Comparison of ENCODE assay signal across 10 cellular contexts in genomic region chr3:184234224-184234623, GRCh38. TPM values are rescaled to one million over a fixed set of nuclear protein-coding genes. Genes with fewer than 3 reads are reported as not detected.
DNase-seq lines count a peak whose midpoint lies in the region; ATAC-seq and TF ChIP-seq lines count a peak whose summit lies in the region.
"Had no signal": no experiment of that assay in that cellular context is flagged by ENCODE, and none has a peak within 500 bp of the region (broad histone marks: within the 10 kb centered on the region; RNA-seq: fewer than 3 reads in every experiment).

No MANE protein-coding gene starts in this region.

- peaks cover 8% of the 10 kb centered on the region for H3K4me1 Mint-ChIP-seq in activated T-cell treated with anti-CD3 and anti-CD28 coated beads, Interleukin-2, amount 50 U/mL, for 4 hours (ENCODE audit: low read depth)

- no peaks in the 10 kb centered on the region for H3K9me3 Mint-ChIP-seq in activated T-cell treated with anti-CD3 and anti-CD28 coated beads, Interleukin-2, amount 50 U/mL, for 4 hours
- H3K9me3 Mint-ChIP-seq: activated naive CD8-positive, alpha-beta T cell treated with anti-CD3 and anti-CD28 coated beads, Interleukin-2, amount 10 ng/mL, durations not matched to agents 7 days and 5 days; natural killer cell treated with Interleukin-12 subunit alpha and Interleukin-12 subunit beta and Interleukin-15 and Interleukin-18, amount 100 ng/mL, for 72 hours had no signal

- intact Hi-C loops in psoas muscle (cut with DNase I): no loop called here

- no peaks in the 10 kb centered on the region for H3K36me3 ChIP-seq in psoas muscle (ENCODE audit: insufficient read depth in 1 of 2, low read depth in 1 of 2)

- H3K27ac ChIP-seq in epithelial cell of prostate: no peak overlapping the region
- no peak overlapping the region for H3K27ac ChIP-seq in psoas muscle

- WGBS in psoas muscle, 3 donors: 11 to 23% (median 12%) methylated on average over 4 of the region's 4 CpGs

- peaks cover 0 to 40% (median 18%) of the 10 kb centered on the region in 3 donors for H3K27me3 ChIP-seq in psoas muscle (ENCODE audit: insufficient read depth in 3 of 3, low read length in 2 of 3)

- H3K4me3 ChIP-seq in psoas muscle: no peak overlapping the region

- ATAC-seq in psoas muscle (peak; percentile 37 to 72 (median 66)), HG02981 (IDR thresholded peaks at IDR 0.05; ENCODE audit: unreplicated experiment) (no peak), HG03432 (IDR thresholded peaks at IDR 0.05; ENCODE audit: unreplicated experiment) (no peak)
- no peak for ATAC-seq in activated T-cell treated with anti-CD3 and anti-CD28 coated beads, Interleukin-2, amount 50 U/mL, for 4 hours
- ATAC-seq: natural killer cell treated with Interleukin-12 subunit alpha and Interleukin-12 subunit beta and Interleukin-15 and Interleukin-18, amount 100 ng/mL, for 72 hours had no signal

- H3K4me3 Mint-ChIP-seq in activated T-cell treated with anti-CD3 and anti-CD28 coated beads, Interleukin-2, amount 50 U/mL, for 4 hours: no peak overlapping the region
- H3K4me3 Mint-ChIP-seq: activated naive CD8-positive, alpha-beta T cell treated with anti-CD3 and anti-CD28 coated beads, Interleukin-2, amount 10 ng/mL, durations not matched to agents 7 days and 5 days; natural killer cell treated with Interleukin-12 subunit alpha and Interleukin-12 subunit beta and Interleukin-15 and Interleukin-18, amount 100 ng/mL, for 72 hours had no signal

- no peaks in the 10 kb centered on the region for H3K9me3 ChIP-seq in psoas muscle

- no peaks in the 10 kb centered on the region for H3K36me3 Mint-ChIP-seq in activated T-cell treated with anti-CD3 and anti-CD28 coated beads, Interleukin-2, amount 50 U/mL, for 4 hours (ENCODE audit: insufficient read depth)
- H3K36me3 Mint-ChIP-seq: activated naive CD8-positive, alpha-beta T cell treated with anti-CD3 and anti-CD28 coated beads, Interleukin-2, amount 10 ng/mL, durations not matched to agents 7 days and 5 days had no signal

- no peaks in the 10 kb centered on the region for H3K4me1 ChIP-seq in psoas muscle

- peaks cover 29% of the 10 kb centered on the region for H3K27me3 Mint-ChIP-seq in activated T-cell treated with anti-CD3 and anti-CD28 coated beads, Interleukin-2, amount 50 U/mL, for 4 hours (ENCODE audit: low read depth)

- DNase-seq in GM03348 (ENCODE audit: low spot score) (peak; percentile 70), NCI-H69 (lab: John Stamatoyannopoulos, UW) (peak; percentile 75), epithelial cell of prostate (ENCODE audit: low read depth, low spot score) (peak; percentile 64), psoas muscle (peak; percentile 69 to 79), T-helper 1 cell (no peak)
- no peak for DNase-seq in activated T-cell treated with anti-CD3 and anti-CD28 coated beads, Interleukin-2, amount 50 U/mL, for 4 hours
- DNase-seq: activated naive CD8-positive, alpha-beta T cell treated with anti-CD3 and anti-CD28 coated beads, Interleukin-2, amount 10 ng/mL, durations not matched to agents 7 days and 5 days had no signal

- no peak for TF ChIP-seq CTCF in psoas muscle (IDR thresholded peaks at IDR 0.05)

RNA-seq across cellular contexts. Expression of gene VWA5B2, which starts 4.8 kb away (rescaled TPM):
- under 1 TPM in 1 of 4 donors, not detected in 3; 0.26 TPM for total RNA-seq in psoas muscle
- polyA plus RNA-seq in psoas muscle: under 1 TPM; 0.03 to 0.06 (median 0.04) TPM
- under 1 TPM in 1 of 3 donors, not detected in 2; 0.16 TPM for total RNA-seq in activated T-cell treated with anti-CD3 and anti-CD28 coated beads, Interleukin-2, amount 50 U/mL, for 4 hours
- total RNA-seq: natural killer cell treated with Interleukin-12 subunit alpha and Interleukin-12 subunit beta and Interleukin-15 and Interleukin-18, amount 100 ng/mL, for 72 hours had no signal

RNA-seq across cellular contexts. Expression of gene ALG3, which starts 14.5 kb away (rescaled TPM):
- total RNA-seq in psoas muscle: 10 to 100 TPM; 15.8 to 36.7 (median 28.8) TPM
- 10 to 100 TPM; 37.5 to 93.7 (median 38.3) TPM for polyA plus RNA-seq in psoas muscle
- total RNA-seq in activated T-cell treated with anti-CD3 and anti-CD28 coated beads, Interleukin-2, amount 50 U/mL, for 4 hours: 10 to 100 TPM; 89.9 to 93.7 (median 92.5) TPM

RNA-seq across cellular contexts. Expression of gene EEF1AKMT4, which starts 15.2 kb away (rescaled TPM):
- 1 to 10 TPM; 1.8 to 8.2 (median 6.2) TPM for total RNA-seq in psoas muscle
- 10 to 100 TPM in 2 of 3 donors, 1 to 10 TPM in 1; 9.0 to 25.5 (median 10.1) TPM for polyA plus RNA-seq in psoas muscle
- 10 to 100 TPM; 15.2 to 19.7 (median 18.1) TPM for total RNA-seq in activated T-cell treated with anti-CD3 and anti-CD28 coated beads, Interleukin-2, amount 50 U/mL, for 4 hours

RNA-seq across cellular contexts. Expression of gene CAMK2N2, which starts 27.1 kb away (rescaled TPM):
- not detected for total RNA-seq in psoas muscle
- under 1 TPM in 2 of 3 donors, not detected in 1; 0.01 to 0.52 TPM for polyA plus RNA-seq in psoas muscle
- under 1 TPM; 0.34 to 0.53 (median 0.35) TPM for total RNA-seq in activated T-cell treated with anti-CD3 and anti-CD28 coated beads, Interleukin-2, amount 50 U/mL, for 4 hours
- total RNA-seq: activated naive CD8-positive, alpha-beta T cell treated with anti-CD3 and anti-CD28 coated beads, Interleukin-2, amount 10 ng/mL, durations not matched to agents 7 days and 5 days had no signal

RNA-seq across cellular contexts. Expression of gene ECE2, which starts 41.6 kb away (rescaled TPM):
- not detected for total RNA-seq in psoas muscle
- not detected for polyA plus RNA-seq in psoas muscle
- total RNA-seq in activated T-cell treated with anti-CD3 and anti-CD28 coated beads, Interleukin-2, amount 50 U/mL, for 4 hours: not detected
- total RNA-seq: activated naive CD8-positive, alpha-beta T cell treated with anti-CD3 and anti-CD28 coated beads, Interleukin-2, amount 10 ng/mL, durations not matched to agents 7 days and 5 days; natural killer cell treated with Interleukin-12 subunit alpha and Interleukin-12 subunit beta and Interleukin-15 and Interleukin-18, amount 100 ng/mL, for 72 hours had no signal

Comparison
In these comparisons a context has a peak if more than half of its experiments do, and no peak if none do; other contexts are left out.
1. DNase-seq: peak in GM03348 (single experiment), NCI-H69 (single experiment), epithelial cell of prostate (single experiment) and psoas muscle (2 of 2); none in activated T-cell treated with anti-CD3 and anti-CD28 coated beads, Interleukin-2, amount 50 U/mL, for 4 hours (single experiment) and T-helper 1 cell (0 of 5).
2. ATAC-seq: peak in psoas muscle (4 of 4); none in HG02981 (single experiment), HG03432 (single experiment) and activated T-cell treated with anti-CD3 and anti-CD28 coated beads, Interleukin-2, amount 50 U/mL, for 4 hours (0 of 2).